ENCODE assay signal across 1 cellular context in the genomic region with DNA sequence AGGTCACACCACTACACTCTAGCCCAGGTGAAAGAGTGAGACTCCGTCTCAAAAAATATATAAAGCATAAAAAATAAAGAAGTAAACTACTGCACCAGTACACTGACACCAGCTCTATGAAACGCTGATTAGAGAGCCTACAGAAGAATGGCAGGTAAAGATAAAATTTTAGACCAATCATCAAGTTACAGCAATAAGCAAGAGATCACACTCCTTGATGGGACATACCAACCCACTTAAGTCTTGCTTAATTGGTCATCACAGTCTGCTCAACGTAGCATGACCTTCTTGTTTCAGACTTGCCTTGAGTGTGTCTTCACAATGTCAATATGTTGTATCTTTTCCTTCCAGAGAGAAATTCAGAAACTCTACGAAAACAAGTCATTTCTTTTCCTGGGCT.
TF ChIP-seq lines count a peak whose summit lies in the region.

No MANE protein-coding gene starts in this region.

TF ChIP-seq in IMR-90, 13 proteins besides CTCF, POLR2A, EP300 and RAD21:
- no peak for TF ChIP-seq SMC3 (IDR thresholded peaks at IDR 0.05; ENCODE audit: low read depth, low read length)
- TF ChIP-seq FOS (IDR thresholded peaks at IDR 0.05; ENCODE audit: low read depth, low read length): no peak
- TF ChIP-seq RFX5 (IDR thresholded peaks at IDR 0.05; ENCODE audit: low read depth, low read length): no peak
- no peak for TF ChIP-seq CEBPB (IDR thresholded peaks at IDR 0.05; ENCODE audit: low read depth, low read length)
- no peak for TF ChIP-seq MAFK (IDR thresholded peaks at IDR 0.05; ENCODE audit: low read depth, low read length)
- TF ChIP-seq RCOR1 (IDR thresholded peaks at IDR 0.05; ENCODE audit: insufficient replicate concordance, low read length): no peak
